In the genomic region with DNA sequence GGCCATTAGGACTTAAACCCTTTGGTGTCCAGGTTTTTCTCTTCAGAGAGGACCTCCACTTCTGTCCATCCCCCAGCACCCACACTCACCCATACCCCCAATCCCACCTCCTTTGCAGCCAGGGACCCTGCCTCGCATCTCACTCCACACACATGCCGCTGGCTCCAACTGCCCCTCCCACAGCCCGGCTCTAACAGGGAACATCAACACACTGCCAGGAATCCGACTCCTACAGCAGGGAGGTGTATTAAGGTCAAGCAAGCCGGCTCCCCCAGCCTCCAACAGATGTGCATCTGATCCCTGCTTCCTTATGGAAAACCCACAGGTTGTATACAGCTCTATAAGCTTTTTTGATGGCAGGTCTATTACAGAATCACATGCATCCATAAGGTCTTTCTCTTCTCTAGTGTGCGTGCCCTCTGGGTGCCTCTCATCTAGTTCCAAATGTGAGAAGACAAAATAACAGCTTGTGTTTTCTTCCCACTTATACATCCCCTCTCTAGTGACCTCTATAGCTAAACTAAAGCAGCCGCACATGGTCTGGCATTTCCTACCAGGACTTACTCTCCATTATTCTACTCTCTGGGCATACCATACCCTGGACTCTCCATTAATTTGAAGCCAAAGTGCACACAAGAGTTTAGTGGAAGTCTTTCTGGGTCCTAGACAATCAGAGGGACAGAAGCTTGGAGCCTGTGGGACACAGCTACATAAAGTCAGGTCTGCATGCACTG, we compare ENCODE assay signal across 10 cellular contexts. TPM values are rescaled to one million over a fixed set of nuclear protein-coding genes. Genes with fewer than 3 reads are reported as not detected.
DNase-seq lines count a peak whose midpoint lies in the region; ATAC-seq and TF ChIP-seq lines count a peak whose summit lies in the region.
"Had no signal": no experiment of that assay in that cellular context is flagged by ENCODE, and none has a peak within 500 bp of the region (broad histone marks: within the 10 kb centered on the region; RNA-seq: fewer than 3 reads in every experiment).

No MANE protein-coding gene starts in this region.

- no peak overlapping the region for H2BK5ac ChIP-seq in mesendoderm (ENCODE audit: low read length)

- BruUV-seq in OCI-LY7 (replicated peaks; lab: Mats Ljungman, UMichigan): no TSS peak

- no peak overlapping the region for H3K27ac Mint-ChIP-seq in glutamatergic neuron (ENCODE audit: unreplicated experiment)
- H3K27ac Mint-ChIP-seq: T-helper 2 cell treated with Interferon-gamma antibody and Interleukin-4, amounts not matched to agents 5 μg/mL and 100 μg/mL, for 36 hours had no signal

- H4K20me1 ChIP-seq in OCI-LY7 (ENCODE audit: insufficient read depth, low read length): no peaks in the 10 kb centered on the region

- peaks cover 8% of the 10 kb centered on the region for H3K27me3 Mint-ChIP-seq in glutamatergic neuron (ENCODE audit: unreplicated experiment)

- no peak overlapping the region for H2BK15ac ChIP-seq in mesendoderm (replicated peaks; ENCODE audit: low read depth)

- H3K56ac ChIP-seq in mesendoderm (ENCODE audit: low read length): no peak overlapping the region

- no peaks in the 10 kb centered on the region for H3K9me2 ChIP-seq in OCI-LY7 (ENCODE audit: insufficient read depth, low read length)

- H3K4me3 Mint-ChIP-seq in glutamatergic neuron (ENCODE audit: unreplicated experiment): peak overlapping the region; percentile 34
- H3K4me3 Mint-ChIP-seq: T-helper 2 cell treated with Interferon-gamma antibody and Interleukin-4, amounts not matched to agents 5 μg/mL and 100 μg/mL, for 36 hours had no signal

- H3K27ac ChIP-seq in OCI-LY7 (ENCODE audit: low read depth, low read length, poor library complexity, severe bottlenecking): no peak overlapping the region
- peak overlapping the region; percentile 41 to 76 (median 47) for H3K27ac ChIP-seq in stomach
- H3K27ac ChIP-seq in mesendoderm (ENCODE audit: low read depth, low read length): no peak overlapping the region

- H3K4me2 ChIP-seq in OCI-LY7 (ENCODE audit: low read length) (peak overlapping the region; percentile 75; the same call in 1 of the 2 replicates), mesendoderm (ENCODE audit: low read length) (no peak overlapping the region)

- H3K79me1 ChIP-seq in mesendoderm (ENCODE audit: low read length): no peaks in the 10 kb centered on the region

- H3K23ac ChIP-seq in mesendoderm (ENCODE audit: low read length): no peak overlapping the region

- H3K4me3 ChIP-seq in H7 (ENCODE audit: insufficient read depth, low read depth, low read length): no peak overlapping the region
- no peak overlapping the region for H3K4me3 ChIP-seq in OCI-LY7 (ENCODE audit: low read depth, low read length, poor library complexity, severe bottlenecking)
- H3K4me3 ChIP-seq in stomach: peak overlapping the region in 1 of 4 donors; percentile 10
- no peak overlapping the region for H3K4me3 ChIP-seq in mesendoderm (ENCODE audit: low read length)

- CTCF ChIA-PET in OCI-LY7 (lab: Charles Lee; ENCODE audit: unreplicated experiment): interaction anchor here (0.5 to 4.2 kb wide), 5 partner anchors 12 to 332 kb away, joined by 4 to 26 read pairs (median 7); a partner anchor contains a TSS

- peaks cover 52% of the 10 kb centered on the region for H3K4me1 ChIP-seq in OCI-LY7 (ENCODE audit: insufficient read depth, low read length, poor library complexity, severe bottlenecking)
- peaks cover 63 to 84% (median 75%) of the 10 kb centered on the region in 4 donors for H3K4me1 ChIP-seq in stomach
- H3K4me1 ChIP-seq in mesendoderm (ENCODE audit: control insufficient read depth, low read depth, low read length): peaks cover 13% of the 10 kb centered on the region

- TF ChIP-seq EP300 in stomach (IDR thresholded peaks at IDR 0.05): no peak

- DNase-seq in H7: peak; percentile 40
- peak; percentile 29 for DNase-seq in OCI-LY7 (ENCODE audit: low spot score)
- DNase-seq in glutamatergic neuron: no peak
- no peak for DNase-seq in stomach
- no peak for DNase-seq in mesendoderm
- DNase-seq: DMS79 treated with DMSO at 0.1 percent for 48 hours, NCI-H1092 treated with DMSO at 0.1 percent for 48 hours had no signal

- no peak overlapping the region for H4K5ac ChIP-seq in mesendoderm (ENCODE audit: low read length)

- H3K36me3 Mint-ChIP-seq in glutamatergic neuron (ENCODE audit: unreplicated experiment): no peaks in the 10 kb centered on the region

- H2AK5ac ChIP-seq in mesendoderm (ENCODE audit: low read length): no peak overlapping the region

- ATAC-seq in GM19397 (IDR thresholded peaks at IDR 0.05; ENCODE audit: unreplicated experiment) (no peak), GM19452 (IDR thresholded peaks at IDR 0.05; ENCODE audit: unreplicated experiment) (no peak)

- H3K18ac ChIP-seq in mesendoderm (ENCODE audit: low read length): no peak overlapping the region

- H2AFZ ChIP-seq in OCI-LY7 (ENCODE audit: low read length): no peak overlapping the region

- H3K27me3 ChIP-seq in H7 (ENCODE audit: control insufficient read depth, insufficient read depth, low read length): no peaks in the 10 kb centered on the region
- no peaks in the 10 kb centered on the region for H3K27me3 ChIP-seq in stomach
- no peaks in the 10 kb centered on the region for H3K27me3 ChIP-seq in mesendoderm (ENCODE audit: insufficient read depth, low read length, poor library complexity)

- peaks cover 65% of the 10 kb centered on the region for H3K4me1 Mint-ChIP-seq in glutamatergic neuron (ENCODE audit: low read depth, unreplicated experiment)

- TF ChIP-seq POLR2A in stomach (IDR thresholded peaks at IDR 0.05): no peak

- intact Hi-C loops in OCI-LY7 (cut with micrococcal nuclease; ENCODE audit: unreplicated experiment): no loop called here
- intact Hi-C loops in stomach (cut with DNase I; ENCODE audit: low total_unique reads): no loop called here

- H4K8ac ChIP-seq in mesendoderm (ENCODE audit: low read depth, low read length): no peak overlapping the region

- TF ChIP-seq CTCF in OCI-LY7 (conservative IDR thresholded peaks at IDR 0.05; ENCODE audit: low read length) (peak; percentile 64), glutamatergic neuron (IDR thresholded peaks at IDR 0.05; ENCODE audit: partially characterized antibody, unreplicated experiment) (no peak), stomach (IDR thresholded peaks at IDR 0.05) (no peak)

- no peaks in the 10 kb centered on the region for H3K9me3 ChIP-seq in OCI-LY7 (ENCODE audit: low read length)
- H3K9me3 ChIP-seq in stomach: no peaks in the 10 kb centered on the region

- WGBS in stomach, 5 donors: 43 to 68% (median 49%) methylated on average over 6 to 7 of the region's 7 CpGs
- WGBS in mesendoderm (ENCODE audit: extremely low coverage, insufficient coverage, low lambda C conversion rate): no CpG with 5 or more reads among the region's 7 CpGs

- H3K36me3 ChIP-seq in H7 (replicated peaks; ENCODE audit: control insufficient read depth, insufficient read depth, low read length) (no peaks in the 10 kb centered on the region), OCI-LY7 (ENCODE audit: insufficient read depth, low read length) (no peaks in the 10 kb centered on the region), stomach (no peaks in the 10 kb centered on the region), mesendoderm (ENCODE audit: control insufficient read depth, insufficient read depth, low read length) (no peaks in the 10 kb centered on the region)

- H2BK120ac ChIP-seq in mesendoderm (ENCODE audit: low read depth, low read length): no peak overlapping the region

- no peaks in the 10 kb centered on the region for H3K79me2 ChIP-seq in OCI-LY7 (ENCODE audit: insufficient read depth, low read depth, low read length)
- H3K79me2 ChIP-seq in mesendoderm (ENCODE audit: control insufficient read depth, insufficient read depth, low read length): no peaks in the 10 kb centered on the region

- POLR2A ChIA-PET in OCI-LY7 (lab: Charles Lee): interaction anchor here (0.7 to 6.1 kb wide), 11 partner anchors 10 to 37 kb away, joined by 3 to 58 read pairs (median 4); a partner anchor contains a TSS

- peaks cover 12% of the 10 kb centered on the region for H3K9me3 Mint-ChIP-seq in glutamatergic neuron (ENCODE audit: unreplicated experiment)
- H3K9me3 Mint-ChIP-seq: T-helper 2 cell treated with Interferon-gamma antibody and Interleukin-4, amounts not matched to agents 5 μg/mL and 100 μg/mL, for 36 hours had no signal

- no peak overlapping the region for H3K9ac ChIP-seq in mesendoderm (ENCODE audit: low read length)

- no peak overlapping the region for H3K4ac ChIP-seq in mesendoderm (ENCODE audit: low read depth, low read length)

RNA-seq across cellular contexts. Expression of a gene that starts 16.3 kb away (rescaled TPM):
- total RNA-seq in H7 (2014; rRNA removed; shearing (Covaris generic)): 14.7 and 18.1 TPM in 2 replicates
- 11.9 and 12.5 TPM in 2 replicates for total RNA-seq in OCI-LY7 (2014; rRNA removed; shearing (Covaris generic))
- 36.3 and 43.9 TPM in 2 replicates for total RNA-seq in OCI-LY7 (2022)
- 156 TPM for total RNA-seq in glutamatergic neuron (ENCODE audit: unreplicated experiment)
- total RNA-seq in stomach: 100 to 1,000 TPM in 2 of 5 donors, 10 to 100 TPM in 3; 16.1 to 129 (median 65.3) TPM
- 1 to 10 TPM; 4.1 to 5.5 (median 5.0) TPM for polyA plus RNA-seq in stomach
- polyA plus RNA-seq in mesendoderm (2013, experiment 1 of 2): 6.1 TPM
- 6.1 TPM for polyA plus RNA-seq in mesendoderm (2013, experiment 2 of 2)

RNA-seq across cellular contexts. Expression of a gene that starts 37.9 kb away (rescaled TPM):
- total RNA-seq in H7 (2014; rRNA removed; shearing (Covaris generic)): 15.9 and 17.6 TPM in 2 replicates
- 102 and 120 TPM in 2 replicates for total RNA-seq in OCI-LY7 (2014; rRNA removed; shearing (Covaris generic))
- 282 and 343 TPM in 2 replicates for total RNA-seq in OCI-LY7 (2022)
- total RNA-seq in glutamatergic neuron (ENCODE audit: unreplicated experiment): 93.9 TPM
- total RNA-seq in stomach: 100 to 1,000 TPM in 3 of 5 donors, 10 to 100 TPM in 2; 25.8 to 265 (median 118) TPM
- polyA plus RNA-seq in stomach: 1 to 10 TPM; 2.3 to 7.7 (median 2.9) TPM
- 10.9 TPM for polyA plus RNA-seq in mesendoderm (2013, experiment 1 of 2)
- 10.7 TPM for polyA plus RNA-seq in mesendoderm (2013, experiment 2 of 2)

Comparison
In these comparisons a context has a peak if more than half of its experiments do, and no peak if none do; other contexts are left out.
1. DNase-seq: peak in H7 (single experiment) and OCI-LY7 (single experiment); none in glutamatergic neuron (single experiment), stomach (single experiment) and mesendoderm (single experiment).
2. H3K27ac ChIP-seq: peak in stomach (5 of 5); none in OCI-LY7 (single experiment) and mesendoderm (single experiment).